ENCODE assay signal across 28 cellular contexts in the genomic region with DNA sequence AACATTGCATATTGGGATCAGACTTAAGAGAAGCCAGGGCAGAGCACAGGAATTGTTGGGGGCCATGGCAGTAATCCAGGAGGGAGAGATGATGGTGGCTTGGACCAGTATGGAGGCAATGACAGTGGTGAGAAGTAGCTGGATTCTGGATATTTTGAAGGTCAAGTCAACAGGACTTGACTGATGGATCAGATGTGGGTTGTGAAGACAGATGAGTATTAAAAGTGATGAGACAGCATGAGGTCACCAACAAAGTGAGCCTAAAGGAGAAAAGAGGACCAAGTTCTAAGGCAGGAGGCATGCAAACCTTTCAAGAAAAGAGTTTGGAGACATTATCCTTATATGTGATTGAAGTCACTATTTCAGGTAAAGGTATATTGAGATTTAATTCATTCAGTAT. TPM values are rescaled to one million over a fixed set of nuclear protein-coding genes. Genes with fewer than 3 reads are reported as not detected.
A peak's percentile ranks its signal among the peaks of the same experiment; 100 is the strongest.
DNase-seq lines count a peak whose midpoint lies in the region.
"Had no signal": no experiment of that assay in that cellular context is flagged by ENCODE, and none has a peak within 500 bp of the region (broad histone marks: within the 10 kb centered on the region; RNA-seq: fewer than 3 reads in every experiment).

No MANE protein-coding gene starts in this region.

- peak overlapping the region; percentile 37 for H3K27ac ChIP-seq in epithelial cell of prostate
- H3K27ac ChIP-seq: brain microvascular endothelial cell, KMS-11, pancreas, thyroid gland had no signal

- H3K27ac Mint-ChIP-seq in activated naive CD4-positive, alpha-beta T cell treated with anti-CD3 and anti-CD28 coated beads, Interleukin-2, amount 50 U/mL, for 24 hours: peak overlapping the region; percentile 42
- H3K27ac Mint-ChIP-seq: CD4-positive, CD25-positive, alpha-beta regulatory T cell; memory B cell; T-helper 2 cell treated with Interferon-gamma antibody and Interleukin-4, amounts not matched to agents 5 μg/mL and 100 μg/mL, for 36 hours had no signal

- H3K36me3 Mint-ChIP-seq in activated naive CD4-positive, alpha-beta T cell treated with anti-CD3 and anti-CD28 coated beads, Interleukin-2, amount 50 U/mL, for 24 hours: no peaks in the 10 kb centered on the region
- H3K36me3 Mint-ChIP-seq: CD4-positive, CD25-positive, alpha-beta regulatory T cell; memory B cell had no signal

- H3K4me3 ChIP-seq in skeletal muscle satellite cell (ENCODE audit: low read length): peak overlapping the region; percentile 22
- H3K4me3 ChIP-seq: pancreas, thyroid gland had no signal

- no peaks in the 10 kb centered on the region for H3K27me3 ChIP-seq in skeletal muscle satellite cell (ENCODE audit: control insufficient read depth, insufficient read depth, low read length)
- H3K27me3 ChIP-seq: brain microvascular endothelial cell, pancreas, thyroid gland had no signal

- peaks cover 72% of the 10 kb centered on the region for H3K4me1 ChIP-seq in skeletal muscle satellite cell (ENCODE audit: control insufficient read depth, insufficient read depth, low read length)
- H3K4me1 ChIP-seq: pancreas had no signal

- H3K4me3 Mint-ChIP-seq in activated naive CD4-positive, alpha-beta T cell treated with anti-CD3 and anti-CD28 coated beads, Interleukin-2, amount 50 U/mL, for 24 hours: no peak overlapping the region
- H3K4me3 Mint-ChIP-seq: CD4-positive, CD25-positive, alpha-beta regulatory T cell; memory B cell; T-helper 2 cell treated with Interferon-gamma antibody and Interleukin-4, amounts not matched to agents 5 μg/mL and 100 μg/mL, for 36 hours had no signal

- no peaks in the 10 kb centered on the region for H3K9me3 ChIP-seq in skeletal muscle satellite cell (replicated peaks; ENCODE audit: low read length)
- H3K9me3 ChIP-seq: pancreas, thyroid gland had no signal

- peaks cover 2% of the 10 kb centered on the region for H3K27me3 Mint-ChIP-seq in activated naive CD4-positive, alpha-beta T cell treated with anti-CD3 and anti-CD28 coated beads, Interleukin-2, amount 50 U/mL, for 24 hours
- H3K27me3 Mint-ChIP-seq: memory B cell had no signal

- DNase-seq in activated naive CD4-positive, alpha-beta T cell treated with Interleukin-2 at 50 U/mL for 16 hours: no peak
- DNase-seq in RKO (ENCODE audit: low spot score): peak; percentile 56
- DNase-seq in epithelial cell of prostate (ENCODE audit: low read depth, low spot score): no peak
- DNase-seq in HUDEP-2 (lab: John Stamatoyannopoulos, UW; ENCODE audit: unreplicated experiment in 76 of 76): no peak
- no peak for DNase-seq in cerebellar nuclear complex (lab: John Stamatoyannopoulos, UW)
- no peak for DNase-seq in NCI-H1417 (lab: John Stamatoyannopoulos, UW)
- DNase-seq: activated T-cell treated with anti-CD3 and anti-CD28 coated beads, Interleukin-2, amount 50 U/mL, for 48 hours; AML-193; amniotic stem cell; brain microvascular endothelial cell; CD4-positive, CD25-positive, alpha-beta regulatory T cell; DND-41; hypothalamus; left colon; MV-4-11; NCI-H1436 treated with DMSO at 0.1 percent for 48 hours; NCI-H446; NCI-H748 treated with DMSO at 0.1 percent for 48 hours; pancreas; SHP77 treated with DMSO at 0.1 percent for 48 hours; small intestine; stimulated activated CD4-positive, alpha-beta T cell treated with anti-CD3 and anti-CD28 coated beads, Interleukin-1b, Interleukin-23, amount 100 ng/mL, for 48 hours; thyroid gland had no signal

- no peaks in the 10 kb centered on the region for H3K36me3 ChIP-seq in skeletal muscle satellite cell (ENCODE audit: insufficient read depth, low read length)
- H3K36me3 ChIP-seq: brain microvascular endothelial cell, pancreas, thyroid gland had no signal

- H3K4me1 Mint-ChIP-seq in activated naive CD4-positive, alpha-beta T cell treated with anti-CD3 and anti-CD28 coated beads, Interleukin-2, amount 50 U/mL, for 24 hours: peaks cover 26% of the 10 kb centered on the region

- H3K4me2 ChIP-seq in skeletal muscle satellite cell (ENCODE audit: low read length): peak overlapping the region; percentile 20
- H3K4me2 ChIP-seq: KMS-11 had no signal

- no peak overlapping the region for H3K9ac ChIP-seq in skeletal muscle satellite cell (ENCODE audit: low read depth, low read length)
- H3K9ac ChIP-seq: KMS-11 had no signal

- no peaks in the 10 kb centered on the region for H3K9me3 Mint-ChIP-seq in activated naive CD4-positive, alpha-beta T cell treated with anti-CD3 and anti-CD28 coated beads, Interleukin-2, amount 50 U/mL, for 24 hours
- H3K9me3 Mint-ChIP-seq: CD4-positive, CD25-positive, alpha-beta regulatory T cell; memory B cell; T-helper 2 cell treated with Interferon-gamma antibody and Interleukin-4, amounts not matched to agents 5 μg/mL and 100 μg/mL, for 36 hours had no signal

RNA-seq across cellular contexts. Expression of gene TIPARP, which starts 56.6 kb away (rescaled TPM):
- total RNA-seq in skeletal muscle satellite cell (2012; rRNA removed): 39.3 and 47.9 TPM in 2 replicates
